Comparison of ENCODE assay signal across 8 cellular contexts in genomic region chr1:36150296-36151132, GRCh38. TPM values are rescaled to one million over a fixed set of nuclear protein-coding genes. Genes with fewer than 3 reads are reported as not detected.
DNase-seq lines count a peak whose midpoint lies in the region; ATAC-seq and TF ChIP-seq lines count a peak whose summit lies in the region.

No MANE protein-coding gene starts in this region.

- H3K4me1 ChIP-seq in adipocyte (ENCODE audit: control insufficient read depth, insufficient read depth, low read length) (peaks cover 39% of the 10 kb centered on the region), cardiac muscle cell (ENCODE audit: low read depth) (peaks cover 29% of the 10 kb centered on the region), trophoblast cell (ENCODE audit: control insufficient read depth in 1 of 2, insufficient read depth in 2 of 2, low read length in 2 of 2) (peaks cover 27 to 29% of the 10 kb centered on the region in 2 experiments), urinary bladder (ENCODE audit: insufficient read depth) (no peaks in the 10 kb centered on the region)

- H4K8ac ChIP-seq in trophoblast cell (ENCODE audit: low read depth, low read length), result peak overlapping the region; percentile 83

- TF ChIP-seq CTCF in cardiac muscle cell (IDR thresholded peaks at IDR 0.05; ENCODE audit: low read depth, low read length), result no peak

- DNase-seq in GM04503 (ENCODE audit: low read depth) (peak; percentile 86), NCI-H1092 (lab: John Stamatoyannopoulos, UW) (peak; percentile 69), SKM-1 treated with dmso at 0.1 percent for 144 hours (lab: John Stamatoyannopoulos, UW; ENCODE audit: unreplicated experiment) (peak; percentile 79), adipocyte (ENCODE audit: low read depth) (peak; percentile 98), cardiac muscle cell (ENCODE audit: low read depth in 1 of 2, low spot score in 1 of 2) (peak; percentile 95 to 97), trophoblast cell (peak; percentile 97 to 98)

- H3K36me3 ChIP-seq in adipocyte (ENCODE audit: control insufficient read depth, insufficient read depth, low read length, severe bottlenecking), result no peaks in the 10 kb centered on the region
- no peaks in the 10 kb centered on the region for H3K36me3 ChIP-seq in cardiac muscle cell
- H3K36me3 ChIP-seq in trophoblast cell (ENCODE audit: control insufficient read depth in 1 of 2, insufficient read depth in 2 of 2, low read length in 2 of 2), result no peaks in the 10 kb centered on the region
- no peaks in the 10 kb centered on the region for H3K36me3 ChIP-seq in urinary bladder (ENCODE audit: insufficient read depth)

- peak overlapping the region; percentile 66 for H3K4me3 ChIP-seq in adipocyte (ENCODE audit: low read length)
- H3K4me3 ChIP-seq in cardiac muscle cell, result no peak overlapping the region
- no peak overlapping the region for H3K4me3 ChIP-seq in trophoblast cell (ENCODE audit: low read depth, low read length)
- no peak overlapping the region for H3K4me3 ChIP-seq in urinary bladder (ENCODE audit: low read depth, low read length)

- H2BK120ac ChIP-seq in trophoblast cell (ENCODE audit: insufficient read depth, low read length, poor library complexity), result peak overlapping the region; percentile 71

- H3K27me3 ChIP-seq in adipocyte (replicated peaks; ENCODE audit: control insufficient read depth, insufficient read depth, low read length) (no peaks in the 10 kb centered on the region), cardiac muscle cell (no peaks in the 10 kb centered on the region), trophoblast cell (ENCODE audit: insufficient read depth, low read length) (no peaks in the 10 kb centered on the region)

- H4K91ac ChIP-seq in trophoblast cell (ENCODE audit: low read depth, low read length), result peak overlapping the region; percentile 94

- H3K14ac ChIP-seq in trophoblast cell (ENCODE audit: low read length), result peak overlapping the region; percentile 80

- no peak overlapping the region for H3K23ac ChIP-seq in trophoblast cell (ENCODE audit: low read length)

- H3K9me3 ChIP-seq in adipocyte (ENCODE audit: control insufficient read depth, low read length), result no peaks in the 10 kb centered on the region
- no peaks in the 10 kb centered on the region for H3K9me3 ChIP-seq in cardiac muscle cell (ENCODE audit: low read depth)
- no peaks in the 10 kb centered on the region for H3K9me3 ChIP-seq in trophoblast cell (ENCODE audit: insufficient read depth, low read depth, low read length)

- H3K79me1 ChIP-seq in trophoblast cell (ENCODE audit: low read length), result peaks cover 25% of the 10 kb centered on the region

- peak; percentile 35 for ATAC-seq in HG02571 (IDR thresholded peaks at IDR 0.05; ENCODE audit: unreplicated experiment)

- peak overlapping the region; percentile 73 for H2AK5ac ChIP-seq in trophoblast cell (ENCODE audit: low read length)

- H3K79me2 ChIP-seq in trophoblast cell (ENCODE audit: control insufficient read depth, insufficient read depth, low read length, poor library complexity), result peaks cover 10% of the 10 kb centered on the region

- peak overlapping the region; percentile 66 for H3K4ac ChIP-seq in trophoblast cell (ENCODE audit: low read depth, low read length)

- H3K18ac ChIP-seq in trophoblast cell (ENCODE audit: low read length), result peak overlapping the region; percentile 35

- H2AFZ ChIP-seq in trophoblast cell (ENCODE audit: insufficient read depth, low read length, poor library complexity), result peak overlapping the region; percentile 47

- peak overlapping the region; percentile 64 for H4K12ac ChIP-seq in trophoblast cell (ENCODE audit: low read depth, low read length)

- H3K27ac ChIP-seq in cardiac muscle cell, result peak overlapping the region; percentile 89
- peak overlapping the region; percentile 95 for H3K27ac ChIP-seq in trophoblast cell (ENCODE audit: low read depth, low read length)
- H3K27ac ChIP-seq in urinary bladder (ENCODE audit: low read depth), result peak overlapping the region; percentile 90

- no CpG with 5 or more reads among the region's 12 CpGs for WGBS in trophoblast cell (ENCODE audit: extremely low coverage, insufficient coverage, insufficient read length)
- 6% methylated on average over 12 of the region's 12 CpGs for WGBS in urinary bladder

- H2BK12ac ChIP-seq in trophoblast cell (ENCODE audit: low read length), result peak overlapping the region; percentile 31

- H3K9ac ChIP-seq in adipocyte (ENCODE audit: low read length), result peak overlapping the region; percentile 83
- peak overlapping the region; percentile 14 for H3K9ac ChIP-seq in trophoblast cell (ENCODE audit: low read length)

- peak overlapping the region; percentile 94 for H2BK5ac ChIP-seq in trophoblast cell (ENCODE audit: low read depth, low read length, poor library complexity)

- peak overlapping the region; percentile 55 for H3K4me2 ChIP-seq in trophoblast cell (ENCODE audit: low read length)

RNA-seq across cellular contexts. Expression of gene TRAPPC3, which starts 1.2 kb away (rescaled TPM):
- total RNA-seq in cardiac muscle cell (83.5 and 99.6 TPM in 2 replicates), urinary bladder (43.9 TPM)
- polyA plus RNA-seq in cardiac muscle cell (119 and 125 TPM in 2 replicates), urinary bladder (76.9 TPM)
- 62.9 and 66.9 TPM in 2 replicates for polyA plus RNA-seq in trophoblast cell (2013)

RNA-seq across cellular contexts. Expression of gene MAP7D1, which starts 5.4 kb away (rescaled TPM):
- 224 and 239 TPM in 2 replicates for total RNA-seq in cardiac muscle cell
- polyA plus RNA-seq in cardiac muscle cell, result 132 and 141 TPM in 2 replicates
- 96.6 and 97.6 TPM in 2 replicates for polyA plus RNA-seq in trophoblast cell (2013)
- 31.7 TPM for total RNA-seq in urinary bladder
- polyA plus RNA-seq in urinary bladder, result 144 TPM

RNA-seq across cellular contexts. Expression of gene COL8A2, which starts 25.5 kb away (rescaled TPM):
- 0.11 and 0.57 TPM in 2 replicates for total RNA-seq in cardiac muscle cell
- 0.05 TPM in 1 of 2 replicates, not detected in the other for polyA plus RNA-seq in cardiac muscle cell
- polyA plus RNA-seq in trophoblast cell (2013), result 0.25 and 0.27 TPM in 2 replicates
- 11.7 TPM for total RNA-seq in urinary bladder
- 21.9 TPM for polyA plus RNA-seq in urinary bladder
